Comparison of ENCODE assay signal across 8 cellular contexts in the genomic region with DNA sequence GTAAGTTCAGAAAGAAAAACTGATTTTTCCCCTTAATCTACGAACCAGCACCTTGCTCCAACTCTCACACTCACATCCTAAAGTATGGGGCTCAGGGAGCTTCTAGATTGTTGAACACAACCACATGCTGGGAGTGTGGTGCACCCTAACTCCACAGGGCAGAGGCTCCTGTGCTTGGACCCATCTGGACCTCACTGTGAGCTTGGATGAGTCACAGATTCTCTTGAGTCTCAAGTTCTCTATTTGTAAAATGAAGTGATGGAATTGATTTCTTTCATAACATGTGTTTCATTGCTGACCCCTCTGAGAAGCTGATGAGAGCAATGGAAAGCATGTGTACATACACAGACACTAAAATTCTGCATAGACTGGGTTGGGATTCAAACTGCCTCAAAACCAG.
"Had no signal": no experiment of that assay in that cellular context is flagged by ENCODE, and none has a peak within 500 bp of the region (broad histone marks: within the 10 kb centered on the region; RNA-seq: fewer than 3 reads in every experiment).

No MANE protein-coding gene starts in this region.

- H3K9me3 ChIP-seq: HAP-1 had no signal

- H3K4me2 ChIP-seq: GM23338 had no signal

- H2AFZ ChIP-seq: GM23338 had no signal

- H3K27ac ChIP-seq: HL-60 had no signal

- ATAC-seq: GM23338, HCT116, HepG2 had no signal

- H3K36me3 ChIP-seq: HAP-1 had no signal

- FAIRE-seq: HepG2 had no signal

- DNase-seq: H7, HFFc6, KG1 had no signal

- H3K4me3 ChIP-seq: GM23338, HAP-1 had no signal

- H3K4me1 ChIP-seq: HAP-1 had no signal
